In genomic region chr11:8828580-8829358, GRCh38 we compare ENCODE assay signal across 1 cellular context.
A peak's percentile ranks its signal among the peaks of the same experiment; 100 is the strongest.
TF ChIP-seq lines count a peak whose summit lies in the region.

No MANE protein-coding gene starts in this region.

TF ChIP-seq in IMR-90, 13 proteins besides CTCF, POLR2A, EP300 and RAD21:
- TF ChIP-seq MAFK (IDR thresholded peaks at IDR 0.05; ENCODE audit: low read depth, low read length) = no peak
- no peak for TF ChIP-seq MAZ (IDR thresholded peaks at IDR 0.05; ENCODE audit: borderline replicate concordance, low read depth, low read length)
- 0 out of 2 replicates have a peak, but pooled peaks have one; percentile 25 for TF ChIP-seq FOS (IDR thresholded peaks at IDR 0.05; ENCODE audit: low read depth, low read length)
- TF ChIP-seq BHLHE40 (IDR thresholded peaks at IDR 0.05; ENCODE audit: low read depth, low read length) = peak; percentile 44; the same call in 1 of the 2 replicates
- peak; percentile 70 for TF ChIP-seq CEBPB (IDR thresholded peaks at IDR 0.05; ENCODE audit: low read depth, low read length)
- TF ChIP-seq ELK1 (IDR thresholded peaks at IDR 0.05; ENCODE audit: borderline replicate concordance, low read depth, low read length) = no peak
- TF ChIP-seq MXI1 (IDR thresholded peaks at IDR 0.05; ENCODE audit: borderline replicate concordance, low read depth, low read length) = no peak
- no peak for TF ChIP-seq NFE2L2 (IDR thresholded peaks at IDR 0.05; ENCODE audit: low read depth, low read length)
- no peak for TF ChIP-seq CHD1 (IDR thresholded peaks at IDR 0.05; ENCODE audit: low read depth, low read length)
